ENCODE assay signal across 1 cellular context in the genomic region with DNA sequence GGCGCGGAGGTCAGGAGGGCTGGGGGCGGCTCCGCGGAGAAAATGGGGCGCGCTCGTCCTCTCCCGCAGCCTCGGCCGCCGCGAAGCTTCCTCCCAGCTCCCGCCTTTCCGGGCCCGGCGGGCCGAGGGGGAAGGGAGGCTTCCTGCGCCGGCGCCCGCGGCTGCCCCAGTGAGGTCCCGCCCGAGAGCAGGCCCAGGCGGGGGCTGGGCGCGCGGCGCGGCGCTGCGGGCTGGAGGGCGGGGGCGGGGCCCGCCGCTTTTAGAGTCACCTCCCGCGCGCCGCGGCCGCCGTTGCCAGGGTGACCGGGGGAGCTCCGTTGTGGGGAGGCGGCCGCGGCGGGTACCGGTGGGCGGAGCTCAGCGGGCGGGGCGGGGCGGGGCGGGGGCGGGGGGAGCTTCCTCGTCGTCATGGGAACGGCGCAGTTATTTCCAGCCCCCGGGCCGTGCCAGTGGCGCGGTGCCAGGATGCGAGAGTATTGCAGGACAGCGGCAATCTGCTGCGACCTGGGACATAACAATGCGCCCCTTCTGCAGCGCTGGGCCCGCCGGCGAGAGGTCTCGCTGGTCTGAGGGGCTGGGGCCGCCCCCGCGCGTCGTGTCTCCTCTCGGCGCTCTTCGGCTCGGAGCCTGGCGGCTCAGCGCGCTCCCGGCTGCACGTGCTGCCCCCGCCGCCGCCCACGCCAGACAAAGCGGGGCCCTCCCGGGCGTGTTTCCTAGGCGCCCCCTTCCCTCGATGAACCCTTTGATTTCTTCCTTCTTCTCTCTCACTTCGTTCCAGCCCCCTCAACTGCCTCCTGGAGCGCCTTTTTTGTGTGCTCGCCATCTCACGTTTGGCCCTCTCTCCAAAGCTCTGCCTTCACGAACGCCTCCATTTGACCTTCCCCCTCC.
TF ChIP-seq lines count a peak whose summit lies in the region.

No MANE protein-coding gene starts in this region.

TF ChIP-seq in SK-N-SH, 30 proteins besides CTCF, POLR2A, EP300 and RAD21 (continued from another document):
- TF ChIP-seq, protein P1, sequence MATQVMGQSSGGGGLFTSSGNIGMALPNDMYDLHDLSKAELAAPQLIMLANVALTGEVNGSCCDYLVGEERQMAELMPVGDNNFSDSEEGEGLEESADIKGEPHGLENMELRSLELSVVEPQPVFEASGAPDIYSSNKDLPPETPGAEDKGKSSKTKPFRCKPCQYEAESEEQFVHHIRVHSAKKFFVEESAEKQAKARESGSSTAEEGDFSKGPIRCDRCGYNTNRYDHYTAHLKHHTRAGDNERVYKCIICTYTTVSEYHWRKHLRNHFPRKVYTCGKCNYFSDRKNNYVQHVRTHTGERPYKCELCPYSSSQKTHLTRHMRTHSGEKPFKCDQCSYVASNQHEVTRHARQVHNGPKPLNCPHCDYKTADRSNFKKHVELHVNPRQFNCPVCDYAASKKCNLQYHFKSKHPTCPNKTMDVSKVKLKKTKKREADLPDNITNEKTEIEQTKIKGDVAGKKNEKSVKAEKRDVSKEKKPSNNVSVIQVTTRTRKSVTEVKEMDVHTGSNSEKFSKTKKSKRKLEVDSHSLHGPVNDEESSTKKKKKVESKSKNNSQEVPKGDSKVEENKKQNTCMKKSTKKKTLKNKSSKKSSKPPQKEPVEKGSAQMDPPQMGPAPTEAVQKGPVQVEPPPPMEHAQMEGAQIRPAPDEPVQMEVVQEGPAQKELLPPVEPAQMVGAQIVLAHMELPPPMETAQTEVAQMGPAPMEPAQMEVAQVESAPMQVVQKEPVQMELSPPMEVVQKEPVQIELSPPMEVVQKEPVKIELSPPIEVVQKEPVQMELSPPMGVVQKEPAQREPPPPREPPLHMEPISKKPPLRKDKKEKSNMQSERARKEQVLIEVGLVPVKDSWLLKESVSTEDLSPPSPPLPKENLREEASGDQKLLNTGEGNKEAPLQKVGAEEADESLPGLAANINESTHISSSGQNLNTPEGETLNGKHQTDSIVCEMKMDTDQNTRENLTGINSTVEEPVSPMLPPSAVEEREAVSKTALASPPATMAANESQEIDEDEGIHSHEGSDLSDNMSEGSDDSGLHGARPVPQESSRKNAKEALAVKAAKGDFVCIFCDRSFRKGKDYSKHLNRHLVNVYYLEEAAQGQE (IDR thresholded peaks at IDR 0.05; ENCODE audit: low read depth, low read length): peak; percentile 50; the same call in 1 of the 2 replicates
- TF ChIP-seq, protein P2, sequence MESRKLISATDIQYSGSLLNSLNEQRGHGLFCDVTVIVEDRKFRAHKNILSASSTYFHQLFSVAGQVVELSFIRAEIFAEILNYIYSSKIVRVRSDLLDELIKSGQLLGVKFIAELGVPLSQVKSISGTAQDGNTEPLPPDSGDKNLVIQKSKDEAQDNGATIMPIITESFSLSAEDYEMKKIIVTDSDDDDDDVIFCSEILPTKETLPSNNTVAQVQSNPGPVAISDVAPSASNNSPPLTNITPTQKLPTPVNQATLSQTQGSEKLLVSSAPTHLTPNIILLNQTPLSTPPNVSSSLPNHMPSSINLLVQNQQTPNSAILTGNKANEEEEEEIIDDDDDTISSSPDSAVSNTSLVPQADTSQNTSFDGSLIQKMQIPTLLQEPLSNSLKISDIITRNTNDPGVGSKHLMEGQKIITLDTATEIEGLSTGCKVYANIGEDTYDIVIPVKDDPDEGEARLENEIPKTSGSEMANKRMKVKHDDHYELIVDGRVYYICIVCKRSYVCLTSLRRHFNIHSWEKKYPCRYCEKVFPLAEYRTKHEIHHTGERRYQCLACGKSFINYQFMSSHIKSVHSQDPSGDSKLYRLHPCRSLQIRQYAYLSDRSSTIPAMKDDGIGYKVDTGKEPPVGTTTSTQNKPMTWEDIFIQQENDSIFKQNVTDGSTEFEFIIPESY (IDR thresholded peaks at IDR 0.05; ENCODE audit: borderline replicate concordance, low read depth): no peak
- TF ChIP-seq TCF12 (IDR thresholded peaks at IDR 0.05) (peak; percentile 8; the same call in 1 of the 2 replicates), POLR2AphosphoS5 (IDR thresholded peaks at IDR 0.05; ENCODE audit: low read depth, low read length) (peak; percentile 54; the same call in 1 of the 2 replicates), YY1 (IDR thresholded peaks at IDR 0.05; ENCODE audit: low read depth) (0 out of 2 replicates have a peak, but pooled peaks have one; percentile 39), CHD2 (IDR thresholded peaks at IDR 0.05; ENCODE audit: low read length, partially characterized antibody) (peak; percentile 81)
